In genomic region chr16:71412270-71413160, GRCh38 we compare ENCODE assay signal across 8 cellular contexts. TPM values are rescaled to one million over a fixed set of nuclear protein-coding genes. Genes with fewer than 3 reads are reported as not detected.
DNase-seq lines count a peak whose midpoint lies in the region; ATAC-seq, FAIRE-seq and TF ChIP-seq lines count a peak whose summit lies in the region.

No MANE protein-coding gene starts in this region.

- H3K4me3 ChIP-seq in vagina: no peak overlapping the region

- no peaks in the 10 kb centered on the region for H3K36me3 ChIP-seq in vagina

- H3K27me3 Mint-ChIP-seq in activated naive CD8-positive, alpha-beta T cell treated with anti-CD3 and anti-CD28 coated beads, Interleukin-2, amount 10 ng/mL, durations not matched to agents 7 days and 5 days: peaks cover 31% of the 10 kb centered on the region

- H3K27me3 ChIP-seq in vagina: no peaks in the 10 kb centered on the region

- no peaks in the 10 kb centered on the region for H3K36me3 Mint-ChIP-seq in activated naive CD8-positive, alpha-beta T cell treated with anti-CD3 and anti-CD28 coated beads, Interleukin-2, amount 10 ng/mL, durations not matched to agents 7 days and 5 days

- POLR2A ChIA-PET in activated naive CD8-positive, alpha-beta T cell treated with anti-CD3 and anti-CD28 coated beads, Interleukin-2, amount 10 ng/mL, durations not matched to agents 7 days and 5 days (lab: Charles Lee): no interaction called here

- H3K4me1 Mint-ChIP-seq in activated naive CD8-positive, alpha-beta T cell treated with anti-CD3 and anti-CD28 coated beads, Interleukin-2, amount 10 ng/mL, durations not matched to agents 7 days and 5 days: peaks cover 7% of the 10 kb centered on the region

- peak; percentile 77 for ATAC-seq in activated naive CD8-positive, alpha-beta T cell treated with anti-CD3 and anti-CD28 coated beads, Interleukin-2, amount 10 ng/mL, durations not matched to agents 7 days and 5 days (ENCODE audit: low read depth)
- peak; percentile 71 to 73 for ATAC-seq in left cardiac atrium

- H3K27ac ChIP-seq in vagina: no peak overlapping the region

- no peak overlapping the region for H3K4me3 Mint-ChIP-seq in activated naive CD8-positive, alpha-beta T cell treated with anti-CD3 and anti-CD28 coated beads, Interleukin-2, amount 10 ng/mL, durations not matched to agents 7 days and 5 days

- peak; percentile 65 to 84 (median 79) for TF ChIP-seq CTCF in vagina (IDR thresholded peaks at IDR 0.05)

- no peaks in the 10 kb centered on the region for H3K9me3 ChIP-seq in vagina

- H3K27ac Mint-ChIP-seq in activated naive CD8-positive, alpha-beta T cell treated with anti-CD3 and anti-CD28 coated beads, Interleukin-2, amount 10 ng/mL, durations not matched to agents 7 days and 5 days: no peak overlapping the region

- peak; percentile 89 for DNase-seq in AG08395 (ENCODE audit: low spot score)
- peak; percentile 80 for DNase-seq in GM19239 (ENCODE audit: insufficient read length, low spot score)
- peak; percentile 37 for DNase-seq in MV-4-11 (lab: John Stamatoyannopoulos, UW)
- peak; percentile 50 for DNase-seq in SKM-1 treated with dmso at 0.1 percent for 144 hours (lab: John Stamatoyannopoulos, UW; ENCODE audit: unreplicated experiment)
- peak; percentile 70 for DNase-seq in activated naive CD8-positive, alpha-beta T cell treated with anti-CD3 and anti-CD28 coated beads, Interleukin-2, amount 10 ng/mL, durations not matched to agents 7 days and 5 days
- peak; percentile 64 for DNase-seq in left cardiac atrium
- peak; percentile 70 for DNase-seq in pons (ENCODE audit: low spot score)
- DNase-seq in vagina (ENCODE audit: extremely low spot score in 2 of 2): no peak

- H3K9me3 Mint-ChIP-seq in activated naive CD8-positive, alpha-beta T cell treated with anti-CD3 and anti-CD28 coated beads, Interleukin-2, amount 10 ng/mL, durations not matched to agents 7 days and 5 days: no peaks in the 10 kb centered on the region

- FAIRE-seq in GM19239 (lab: Jason Lieb, UNC): peak; percentile 90

- TF ChIP-seq POLR2A in vagina (IDR thresholded peaks at IDR 0.05): no peak

- intact Hi-C loops in left cardiac atrium (cut with DNase I) (loop anchor here (2.0 kb wide), 2 partner anchors 86 to 88 kb away; no protein-coding TSS in a partner anchor), vagina (cut with DNase I) (loop anchor here (2.0 kb wide), 1 partner anchor 86 kb away; no protein-coding TSS in a partner anchor)

- H3K4me1 ChIP-seq in vagina: peaks cover 8% of the 10 kb centered on the region

RNA-seq across cellular contexts. Expression of gene TLE7, which starts 29.3 kb away (rescaled TPM):
- total RNA-seq in activated naive CD8-positive, alpha-beta T cell treated with anti-CD3 and anti-CD28 coated beads, Interleukin-2, amount 10 ng/mL, durations not matched to agents 7 days and 5 days: not detected
- total RNA-seq in left cardiac atrium (not detected), vagina (not detected)

RNA-seq across cellular contexts. Expression of gene ZNF23, which starts 49.5 kb away (rescaled TPM):
- 10 to 100 TPM in 1 of 2 experiments, 1 to 10 TPM in 1; 9.6 to 10.5 TPM for total RNA-seq in activated naive CD8-positive, alpha-beta T cell treated with anti-CD3 and anti-CD28 coated beads, Interleukin-2, amount 10 ng/mL, durations not matched to agents 7 days and 5 days
- total RNA-seq in left cardiac atrium (1 to 10 TPM; 5.8 to 6.5 TPM), vagina (7.1 TPM)

RNA-seq across cellular contexts. Expression of gene CALB2, which starts 54.0 kb away (rescaled TPM):
- not detected for total RNA-seq in activated naive CD8-positive, alpha-beta T cell treated with anti-CD3 and anti-CD28 coated beads, Interleukin-2, amount 10 ng/mL, durations not matched to agents 7 days and 5 days
- total RNA-seq in left cardiac atrium (10 to 100 TPM; 25.9 to 30.8 TPM), vagina (3.9 TPM)

Comparison
In these comparisons a context has a peak if more than half of its experiments do, and no peak if none do; other contexts are left out.
1. DNase-seq: peak in AG08395 (single experiment), GM19239 (single experiment), MV-4-11 (single experiment), SKM-1 treated with dmso at 0.1 percent for 144 hours (single experiment), activated naive CD8-positive, alpha-beta T cell treated with anti-CD3 and anti-CD28 coated beads, Interleukin-2, amount 10 ng/mL, durations not matched to agents 7 days and 5 days (single experiment), left cardiac atrium (single experiment) and pons (single experiment); none in vagina (0 of 2).